22 cellular contexts compared by ENCODE assay signal in the genomic region with DNA sequence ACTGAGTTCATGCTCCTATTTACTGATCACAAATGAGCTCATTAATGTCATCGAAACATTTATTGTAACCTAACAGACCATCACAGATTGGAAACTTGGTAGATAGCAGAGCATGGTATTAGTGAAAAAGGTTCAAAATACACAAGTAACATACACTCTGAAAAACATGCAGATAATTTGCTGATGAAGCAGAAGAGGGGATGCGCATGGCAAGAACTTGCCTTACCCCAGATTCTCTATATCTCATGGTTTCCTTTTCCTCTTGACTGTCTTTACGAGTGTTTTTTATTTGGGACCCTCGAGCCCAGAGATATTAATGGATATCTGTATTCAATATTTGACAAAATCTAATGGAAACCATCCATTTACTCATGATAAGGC. TPM values are rescaled to one million over a fixed set of nuclear protein-coding genes. Genes with fewer than 3 reads are reported as not detected.
DNase-seq lines count a peak whose midpoint lies in the region; ATAC-seq and TF ChIP-seq lines count a peak whose summit lies in the region.
"Had no signal": no experiment of that assay in that cellular context is flagged by ENCODE, and none has a peak within 500 bp of the region (broad histone marks: within the 10 kb centered on the region; RNA-seq: fewer than 3 reads in every experiment).

No MANE protein-coding gene starts in this region.

- H3K4me1 ChIP-seq in neutrophil (ENCODE audit: control insufficient read depth in 1 of 2, insufficient read depth in 1 of 2, low read depth in 1 of 2, low read length in 1 of 2): peaks cover 15 to 26% of the 10 kb centered on the region in 2 experiments
- H3K4me1 ChIP-seq: breast epithelium had no signal

- TF ChIP-seq CTCF in WTC11 (IDR thresholded peaks at IDR 0.05): no peak
- no peak for TF ChIP-seq CTCF in neutrophil (IDR thresholded peaks at IDR 0.05)

- no peaks in the 10 kb centered on the region for H3K27me3 Mint-ChIP-seq in WTC11 (ENCODE audit: low read depth)
- H3K27me3 Mint-ChIP-seq: stimulated activated naive B cell treated with anti-CD40 and anti-IgM and Interleukin-4, amounts not matched to agents 10 μg/mL and 1 μg/mL and 100 μg/mL, for 72 hours had no signal

- peak overlapping the region; percentile 98 for H3K27ac Mint-ChIP-seq in WTC11
- H3K27ac Mint-ChIP-seq: CD8-positive, alpha-beta T cell; natural killer cell; stimulated activated naive B cell treated with anti-CD40 and anti-IgM and Interleukin-4, amounts not matched to agents 10 μg/mL and 1 μg/mL and 100 μg/mL, for 72 hours had no signal

- POLR2A ChIA-PET in WTC11 (lab: Charles Lee): interaction anchor here (0.7 kb wide), 1 partner anchor 168 kb away, joined by 3 read pairs; no protein-coding TSS in a partner anchor

- no peaks in the 10 kb centered on the region for H3K27me3 ChIP-seq in neutrophil
- H3K27me3 ChIP-seq: breast epithelium, ovary had no signal

- CTCF ChIA-PET in WTC11 (lab: Charles Lee): interaction anchor here (0.6 to 1.4 kb wide), 6 partner anchors 14 to 330 kb away, joined by 3 to 5 read pairs (median 4); no protein-coding TSS in a partner anchor

- peak overlapping the region; percentile 49 for H3K27ac ChIP-seq in neutrophil
- H3K27ac ChIP-seq: breast epithelium, ovary, thoracic aorta had no signal

- no peak for DNase-seq in WTC11 (ENCODE audit: low spot score)
- DNase-seq: amniotic stem cell; CD8-positive, alpha-beta T cell; effector CD4-positive, alpha-beta T cell; erythroblast; foreskin fibroblast; left ventricle myocardium superior; midbrain; natural killer cell; NCI-H187; ovary; retina; stimulated activated CD4-positive, alpha-beta T cell treated with anti-CD3 and anti-CD28 coated beads, Interleukin-4, amount 100 ng/mL, for 1 hour had no signal

- H3K9me3 Mint-ChIP-seq in WTC11: peaks cover 4% of the 10 kb centered on the region; the same call in 1 of the 2 replicates
- H3K9me3 Mint-ChIP-seq: CD8-positive, alpha-beta T cell; natural killer cell; stimulated activated naive B cell treated with anti-CD40 and anti-IgM and Interleukin-4, amounts not matched to agents 10 μg/mL and 1 μg/mL and 100 μg/mL, for 72 hours had no signal

- peak overlapping the region; percentile 24 for H3K4me3 Mint-ChIP-seq in WTC11
- H3K4me3 Mint-ChIP-seq: CD8-positive, alpha-beta T cell; natural killer cell had no signal

- ATAC-seq in GM18511 (IDR thresholded peaks at IDR 0.05; ENCODE audit: unreplicated experiment) (peak; percentile 35), HG02981 (IDR thresholded peaks at IDR 0.05; ENCODE audit: unreplicated experiment) (peak; percentile 9), WTC11 (no peak), GM21515 (IDR thresholded peaks at IDR 0.05; ENCODE audit: unreplicated experiment) (no peak), GM18858 (IDR thresholded peaks at IDR 0.05; ENCODE audit: unreplicated experiment) (no peak), HG03280 (IDR thresholded peaks at IDR 0.05; ENCODE audit: unreplicated experiment) (no peak)
- ATAC-seq: CD8-positive, alpha-beta T cell; left ventricle myocardium superior; natural killer cell had no signal

- peaks cover 34% of the 10 kb centered on the region for H3K36me3 Mint-ChIP-seq in WTC11
- H3K36me3 Mint-ChIP-seq: natural killer cell had no signal

- no peak overlapping the region for H3K4me3 ChIP-seq in neutrophil (ENCODE audit: low read depth in 1 of 2, low read length in 1 of 2)
- H3K4me3 ChIP-seq: breast epithelium, ovary, thoracic aorta had no signal

- peaks cover 46% of the 10 kb centered on the region for H3K4me1 Mint-ChIP-seq in WTC11
- H3K4me1 Mint-ChIP-seq: natural killer cell had no signal

- H3K9me3 ChIP-seq in neutrophil: no peaks in the 10 kb centered on the region
- H3K9me3 ChIP-seq: breast epithelium, ovary, thoracic aorta had no signal

- H3K36me3 ChIP-seq in neutrophil: peaks cover 6% of the 10 kb centered on the region
- H3K36me3 ChIP-seq: breast epithelium, ovary had no signal

TF ChIP-seq in WTC11, 78 proteins besides CTCF, POLR2A, EP300 and RAD21:
- no peak for TF ChIP-seq MXD4 (CRISPR knock-in tag; IDR thresholded peaks at IDR 0.05; ENCODE audit: borderline replicate concordance)
- no peak for TF ChIP-seq ZNF138 (CRISPR knock-in tag; conservative IDR thresholded peaks at IDR 0.05)
- TF ChIP-seq RELA (CRISPR knock-in tag; IDR thresholded peaks at IDR 0.05; ENCODE audit: borderline replicate concordance): no peak
- TF ChIP-seq ATF3 (CRISPR knock-in tag; conservative IDR thresholded peaks at IDR 0.05): no peak
- TF ChIP-seq, protein P1, sequence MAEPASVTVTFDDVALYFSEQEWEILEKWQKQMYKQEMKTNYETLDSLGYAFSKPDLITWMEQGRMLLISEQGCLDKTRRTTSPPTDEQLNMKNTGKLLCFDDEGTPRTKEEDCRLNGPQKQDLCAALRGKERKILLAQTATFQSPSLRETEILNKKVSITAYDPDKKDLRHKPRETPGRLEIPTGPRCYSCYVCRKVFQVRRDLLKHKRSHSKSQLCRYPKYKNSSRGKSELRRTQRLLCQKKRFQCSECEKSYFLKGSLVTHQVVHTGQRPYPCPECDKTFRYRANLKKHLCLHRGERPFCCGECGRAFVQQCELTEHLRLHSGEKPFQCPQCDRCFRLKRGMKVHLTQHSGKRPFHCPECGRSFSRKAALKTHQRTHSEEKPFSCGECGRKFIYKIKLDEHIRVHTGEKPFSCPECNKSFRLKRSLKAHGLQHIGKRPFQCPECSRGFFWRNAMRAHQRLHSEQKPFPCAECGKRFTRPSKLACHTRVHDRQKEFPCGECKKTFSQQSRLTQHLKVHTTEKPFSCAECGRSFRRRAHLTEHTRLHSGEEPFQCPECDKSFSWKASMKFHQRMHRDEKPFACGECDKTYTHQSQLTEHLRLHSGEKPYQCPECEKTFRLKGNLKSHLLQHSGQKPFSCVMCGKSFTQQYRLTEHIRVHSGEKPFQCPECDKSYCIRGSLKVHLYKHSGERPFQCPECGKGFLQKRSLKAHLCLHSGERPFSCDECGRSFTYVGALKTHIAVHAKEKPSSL (CRISPR knock-in tag; conservative IDR thresholded peaks at IDR 0.05): no peak
- no peak for TF ChIP-seq IRF1 (CRISPR knock-in tag; IDR thresholded peaks at IDR 0.05)

RNA-seq across cellular contexts. Expression of gene QRSL1, which starts 37.6 kb away (rescaled TPM):
- 17.2 to 17.9 TPM (median 17.7 TPM) in 3 replicates for total RNA-seq in WTC11 (2021)

RNA-seq across cellular contexts. Expression of gene RTN4IP1, which starts 37.7 kb away (rescaled TPM):
- 16.3 to 19.2 TPM (median 17.8 TPM) in 3 replicates for total RNA-seq in WTC11 (2021)

Comparison
In these comparisons a context has a peak if more than half of its experiments do, and no peak if none do; other contexts are left out.
1. ATAC-seq: peak in GM18511 (single experiment) and HG02981 (single experiment); none in WTC11 (single experiment), GM21515 (single experiment), GM18858 (single experiment) and HG03280 (single experiment).